In the genomic region with DNA sequence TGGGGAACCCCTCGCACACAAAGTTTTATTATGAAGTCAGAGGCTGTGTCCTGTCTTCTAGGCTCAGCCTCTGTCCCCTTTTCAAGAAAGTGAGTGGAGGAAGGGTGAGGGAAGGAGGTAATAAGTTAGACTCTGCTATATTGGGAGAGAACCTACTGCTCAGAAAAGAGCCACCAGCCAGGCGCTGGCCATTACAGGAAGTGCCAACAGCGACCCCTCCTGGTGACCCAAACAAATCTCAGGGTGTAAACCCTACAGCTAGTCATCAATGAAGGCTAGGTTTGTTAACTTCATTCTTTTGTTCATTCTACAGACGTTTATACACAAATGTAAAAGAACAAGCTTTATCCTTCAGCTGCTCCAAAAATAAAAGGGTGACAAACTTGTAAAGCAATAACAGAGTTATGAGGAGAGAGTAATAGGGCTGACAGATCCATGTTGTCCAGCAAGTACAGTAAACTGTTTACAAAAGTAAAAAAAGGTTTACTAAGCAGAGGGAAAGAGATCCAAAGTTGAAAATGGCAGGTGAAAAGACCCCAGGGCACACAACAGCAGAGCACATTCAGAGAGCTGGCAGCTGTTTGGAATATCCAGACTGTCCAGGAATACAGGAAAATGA, we compare ENCODE assay signal across 8 cellular contexts.
A peak's percentile ranks its signal among the peaks of the same experiment; 100 is the strongest.
DNase-seq lines count a peak whose midpoint lies in the region; ATAC-seq and TF ChIP-seq lines count a peak whose summit lies in the region.

No MANE protein-coding gene starts in this region.

- no peak overlapping the region for H3K4me3 ChIP-seq in A673 (ENCODE audit: low read depth, low read length, poor library complexity, severe bottlenecking)
- H3K4me3 ChIP-seq in GM12875 (ENCODE audit: low read depth, low read length), result no peak overlapping the region

- peak; percentile 85 for TF ChIP-seq CTCF in A673 (conservative IDR thresholded peaks at IDR 0.05; ENCODE audit: low read depth, low read length)
- TF ChIP-seq CTCF in GM12875 (IDR thresholded peaks at IDR 0.05; ENCODE audit: borderline replicate concordance, insufficient read depth, low read depth, low read length), result peak; percentile 54; the same call in 1 of the 2 replicates
- TF ChIP-seq CTCF in WTC11 (IDR thresholded peaks at IDR 0.05), result peak; percentile 90

- CTCF ChIA-PET in A673 (lab: Charles Lee) (interaction anchor here (0.6 to 2.0 kb wide), 3 partner anchors 15 to 763 kb away, joined by 3 to 8 read pairs (median 4); no protein-coding TSS in a partner anchor), WTC11 (lab: Charles Lee) (interaction anchor here (0.6 to 2.6 kb wide), 40 partner anchors 9 to 1730 kb away, joined by 3 to 24 read pairs (median 3); a partner anchor contains a TSS)

- no peak overlapping the region for H3K4me3 Mint-ChIP-seq in WTC11

- peak; percentile 54 for DNase-seq in A673 (ENCODE audit: low spot score)
- peak; percentile 30 to 67 for DNase-seq in Kasumi-1 (lab: John Stamatoyannopoulos, UW)
- peak; percentile 73 for DNase-seq in WTC11 (ENCODE audit: low spot score)
- DNase-seq in iris pigment epithelial cell (ENCODE audit: low read depth), result peak; percentile 27
- peak; percentile 41 for DNase-seq in superior temporal gyrus (ENCODE audit: extremely low spot score)
- DNase-seq in NCI-H2029 (lab: John Stamatoyannopoulos, UW), result no peak

- H3K27me3 Mint-ChIP-seq in WTC11 (ENCODE audit: low read depth), result peaks cover 98% of the 10 kb centered on the region

- peaks cover 18% of the 10 kb centered on the region for H3K4me1 Mint-ChIP-seq in WTC11

- ATAC-seq in WTC11 (peak; percentile 95), GM19023 (IDR thresholded peaks at IDR 0.05; ENCODE audit: unreplicated experiment) (no peak)

- no peaks in the 10 kb centered on the region for H3K36me3 ChIP-seq in A673 (ENCODE audit: insufficient read depth, low read length, poor library complexity, severe bottlenecking)

- peaks cover 26% of the 10 kb centered on the region for H3K27me3 ChIP-seq in A673 (replicated peaks; ENCODE audit: insufficient read depth, low read depth, low read length, poor library complexity)

- H3K9me3 Mint-ChIP-seq in WTC11, result no peaks in the 10 kb centered on the region

- H3K36me3 Mint-ChIP-seq in WTC11, result no peaks in the 10 kb centered on the region

- no peak overlapping the region for H3K27ac ChIP-seq in A673 (ENCODE audit: low read depth, low read length, poor library complexity, severe bottlenecking)

- no peaks in the 10 kb centered on the region for H3K4me1 ChIP-seq in A673 (ENCODE audit: insufficient read depth, low read length, poor library complexity, severe bottlenecking)

- no peaks in the 10 kb centered on the region for H3K9me3 ChIP-seq in A673 (ENCODE audit: low read depth, low read length, poor library complexity, severe bottlenecking)

- no TSS peak for BruUV-seq in A673 (replicated peaks; lab: Mats Ljungman, UMichigan)

- H3K27ac Mint-ChIP-seq in WTC11, result no peak overlapping the region

- intact Hi-C loops in A673 (cut with micrococcal nuclease; ENCODE audit: unreplicated experiment), result loop anchor here (5.0 kb wide), 1 partner anchor 762 kb away; no protein-coding TSS in a partner anchor

- POLR2A ChIA-PET in A673 (lab: Charles Lee; ENCODE audit: low non-redundant PET) (no interaction called here), WTC11 (lab: Charles Lee) (no interaction called here)

TF ChIP-seq in WTC11, 78 proteins besides CTCF, POLR2A, EP300 and RAD21:
- TF ChIP-seq NR1H2 (CRISPR knock-in tag; IDR thresholded peaks at IDR 0.05) (no peak), NR2C2 (CRISPR knock-in tag; IDR thresholded peaks at IDR 0.05) (no peak)
- TF ChIP-seq, protein P1, sequence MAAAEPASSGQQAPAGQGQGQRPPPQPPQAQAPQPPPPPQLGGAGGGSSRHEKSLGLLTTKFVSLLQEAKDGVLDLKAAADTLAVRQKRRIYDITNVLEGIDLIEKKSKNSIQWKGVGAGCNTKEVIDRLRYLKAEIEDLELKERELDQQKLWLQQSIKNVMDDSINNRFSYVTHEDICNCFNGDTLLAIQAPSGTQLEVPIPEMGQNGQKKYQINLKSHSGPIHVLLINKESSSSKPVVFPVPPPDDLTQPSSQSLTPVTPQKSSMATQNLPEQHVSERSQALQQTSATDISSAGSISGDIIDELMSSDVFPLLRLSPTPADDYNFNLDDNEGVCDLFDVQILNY (CRISPR knock-in tag; IDR thresholded peaks at IDR 0.05), result no peak
- TF ChIP-seq, protein P2, sequence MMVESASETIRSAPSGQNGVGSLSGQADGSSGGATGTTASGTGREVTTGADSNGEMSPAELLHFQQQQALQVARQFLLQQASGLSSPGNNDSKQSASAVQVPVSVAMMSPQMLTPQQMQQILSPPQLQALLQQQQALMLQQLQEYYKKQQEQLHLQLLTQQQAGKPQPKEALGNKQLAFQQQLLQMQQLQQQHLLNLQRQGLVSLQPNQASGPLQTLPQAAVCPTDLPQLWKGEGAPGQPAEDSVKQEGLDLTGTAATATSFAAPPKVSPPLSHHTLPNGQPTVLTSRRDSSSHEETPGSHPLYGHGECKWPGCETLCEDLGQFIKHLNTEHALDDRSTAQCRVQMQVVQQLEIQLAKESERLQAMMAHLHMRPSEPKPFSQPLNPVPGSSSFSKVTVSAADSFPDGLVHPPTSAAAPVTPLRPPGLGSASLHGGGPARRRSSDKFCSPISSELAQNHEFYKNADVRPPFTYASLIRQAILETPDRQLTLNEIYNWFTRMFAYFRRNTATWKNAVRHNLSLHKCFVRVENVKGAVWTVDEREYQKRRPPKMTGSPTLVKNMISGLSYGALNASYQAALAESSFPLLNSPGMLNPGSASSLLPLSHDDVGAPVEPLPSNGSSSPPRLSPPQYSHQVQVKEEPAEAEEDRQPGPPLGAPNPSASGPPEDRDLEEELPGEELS (CRISPR knock-in tag; IDR thresholded peaks at IDR 0.05), result no peak
- TF ChIP-seq, protein P3, sequence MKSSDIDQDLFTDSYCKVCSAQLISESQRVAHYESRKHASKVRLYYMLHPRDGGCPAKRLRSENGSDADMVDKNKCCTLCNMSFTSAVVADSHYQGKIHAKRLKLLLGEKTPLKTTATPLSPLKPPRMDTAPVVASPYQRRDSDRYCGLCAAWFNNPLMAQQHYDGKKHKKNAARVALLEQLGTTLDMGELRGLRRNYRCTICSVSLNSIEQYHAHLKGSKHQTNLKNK (CRISPR knock-in tag; IDR thresholded peaks at IDR 0.05), result no peak
